In the genomic region with DNA sequence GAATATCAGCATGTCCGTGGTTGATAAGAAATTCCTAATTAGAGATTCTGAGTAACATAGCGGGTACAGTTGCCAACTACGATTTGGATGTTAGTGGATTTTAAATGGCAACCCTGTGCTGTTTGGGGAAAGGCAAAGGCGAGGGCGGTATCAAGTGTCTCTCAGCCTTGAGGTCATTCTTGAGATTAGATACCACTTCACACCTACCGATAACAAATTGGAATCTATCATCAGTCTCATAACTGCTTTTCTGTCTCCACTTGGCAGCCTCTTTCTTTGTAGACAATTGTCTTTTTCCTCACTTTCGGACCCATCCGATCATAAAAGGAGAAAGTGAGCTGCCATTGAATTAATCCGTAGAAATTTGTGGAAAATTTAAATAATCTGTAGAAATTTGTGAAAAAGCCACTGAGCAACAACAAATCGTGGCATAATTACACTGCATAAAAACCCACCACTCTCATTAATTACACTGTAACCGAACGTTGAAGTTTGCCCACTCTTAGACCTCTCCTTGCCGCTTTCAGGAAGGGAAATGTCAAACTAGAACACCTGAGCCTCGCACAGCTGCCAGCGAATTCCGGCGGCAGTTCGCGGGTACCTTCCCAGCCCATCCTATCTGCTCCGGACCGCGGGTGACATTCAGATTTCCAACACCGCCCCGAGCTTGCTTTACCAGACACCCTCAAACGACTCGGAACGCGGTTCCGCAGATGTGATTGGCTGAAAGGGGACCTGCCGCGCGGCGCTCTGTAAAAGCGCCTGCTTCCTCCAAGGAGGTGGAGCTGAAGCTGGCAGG, we compare ENCODE assay signal across 8 cellular contexts. TPM values are rescaled to one million over a fixed set of nuclear protein-coding genes. Genes with fewer than 3 reads are reported as not detected.
DNase-seq lines count a peak whose midpoint lies in the region; ATAC-seq and TF ChIP-seq lines count a peak whose summit lies in the region.

No MANE protein-coding gene starts in this region.

- H3K9me3 ChIP-seq in mucosa of stomach (ENCODE audit: control insufficient read depth, low read length), result no peaks in the 10 kb centered on the region
- H3K9me3 ChIP-seq in stomach, result no peaks in the 10 kb centered on the region

- H3K4me1 ChIP-seq in mucosa of stomach (ENCODE audit: control insufficient read depth, insufficient read depth, low read length) (peaks cover 9% of the 10 kb centered on the region), stomach (peaks cover 22 to 82% (median 51%) of the 10 kb centered on the region in 4 donors)

- no peak for TF ChIP-seq EP300 in stomach (IDR thresholded peaks at IDR 0.05)

- H3K27me3 ChIP-seq in mucosa of stomach (ENCODE audit: control insufficient read depth, insufficient read depth, low read length) (no peaks in the 10 kb centered on the region), stomach (peaks cover 0 to 40% (median 8%) of the 10 kb centered on the region in 3 donors)

- 5 to 11% (median 7%) methylated on average over 33 to 34 of the region's 34 CpGs for WGBS in stomach, 5 donors

- TF ChIP-seq POLR2A in erythroblast (IDR thresholded peaks at IDR 0.05; ENCODE audit: low read length), result no peak
- TF ChIP-seq POLR2A in stomach (IDR thresholded peaks at IDR 0.05), result no peak

- DNase-seq in NCI-H510A (lab: John Stamatoyannopoulos, UW) (peak; percentile 62), activated T-cell treated with anti-CD3 and anti-CD28 coated beads for 4 hours (peak; percentile 40), erythroblast (lab: John Stamatoyannopoulos, UW) (peak; percentile 14 to 26), stomach (peak; percentile 83), inferior parietal cortex (ENCODE audit: extremely low spot score) (no peak)

- H3K9ac ChIP-seq in mucosa of stomach (ENCODE audit: low read length), result peak overlapping the region; percentile 54

- TF ChIP-seq CTCF in stomach (IDR thresholded peaks at IDR 0.05), result no peak

- H3K4me3 ChIP-seq in GM08714 (ENCODE audit: low read length), result peak overlapping the region; percentile 40; the same call in 1 of the 2 replicates
- H3K4me3 ChIP-seq in mucosa of stomach (ENCODE audit: low read length), result peak overlapping the region; percentile 47
- peak overlapping the region; percentile 68 to 97 (median 89) for H3K4me3 ChIP-seq in stomach

- H3K36me3 ChIP-seq in mucosa of stomach (ENCODE audit: control insufficient read depth, insufficient read depth, low read length) (no peaks in the 10 kb centered on the region), stomach (peaks cover 0 to 4% (median 0%) of the 10 kb centered on the region in 4 donors)

- intact Hi-C loops in stomach (cut with DNase I; ENCODE audit: low total_unique reads), result no loop called here

- peak overlapping the region; percentile 93 to 97 (median 95) for H3K27ac ChIP-seq in stomach

- peak; percentile 15 for ATAC-seq in HG03025 (IDR thresholded peaks at IDR 0.05; ENCODE audit: low FRiP score, unreplicated experiment)

RNA-seq across cellular contexts. Expression of a gene that starts 0.8 kb away (rescaled TPM):
- total RNA-seq in stomach, result 100 to 1,000 TPM in 1 of 5 donors, 10 to 100 TPM in 4; 48.3 to 215 (median 79.9) TPM
- 10 to 100 TPM in 2 of 3 donors, 1 to 10 TPM in 1; 8.4 to 14.2 (median 13.7) TPM for polyA plus RNA-seq in stomach
